ENCODE assay signal across 1 cellular context in the genomic region with DNA sequence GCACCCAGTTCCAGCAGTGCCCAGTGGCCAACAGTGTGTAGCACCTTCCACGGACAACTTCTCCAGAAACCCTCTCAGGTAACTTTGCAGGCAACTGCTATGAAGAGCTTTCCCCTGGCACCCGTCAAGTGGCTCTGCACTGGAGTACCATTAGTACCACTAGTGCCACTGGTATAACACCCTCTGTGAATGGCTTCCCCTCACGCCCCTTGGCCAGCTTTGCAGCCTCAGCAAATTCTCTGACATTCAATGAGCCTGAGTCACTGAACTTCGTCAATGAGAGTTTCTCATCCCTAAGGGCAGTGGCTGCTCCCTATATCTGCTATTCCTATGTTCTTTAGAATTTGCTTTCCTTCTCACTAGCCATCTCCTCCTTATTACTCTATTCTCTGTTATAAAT.
A peak's percentile ranks its signal among the peaks of the same experiment; 100 is the strongest.
TF ChIP-seq lines count a peak whose summit lies in the region.

No MANE protein-coding gene starts in this region.

TF ChIP-seq in K562, 482 proteins besides CTCF, POLR2A, EP300 and RAD21 (continued from another document):
- TF ChIP-seq ZNF407 (IDR thresholded peaks at IDR 0.05; ENCODE audit: low read depth) (no peak), DMBX1 (CRISPR knock-in tag; IDR thresholded peaks at IDR 0.05; ENCODE audit: borderline replicate concordance) (no peak), SMC3 (conservative IDR thresholded peaks at IDR 0.05; ENCODE audit: insufficient read depth, low read depth, low read length) (no peak), JUN (IDR thresholded peaks at IDR 0.05; ENCODE audit: borderline replicate concordance, low read depth, low read length) (no peak), JUN (CRISPR knock-in tag; IDR thresholded peaks at IDR 0.05; ENCODE audit: borderline replicate concordance) (no peak), NCOR1 (IDR thresholded peaks at IDR 0.05) (no peak), MAFK (IDR thresholded peaks at IDR 0.05; ENCODE audit: low read length) (0 out of 2 replicates have a peak, but pooled peaks have one; percentile 15), MAFF (IDR thresholded peaks at IDR 0.05; ENCODE audit: low read length) (peak; percentile 25; the same call in 1 of the 2 replicates), CHD2 (IDR thresholded peaks at IDR 0.05; ENCODE audit: low read depth, low read length) (no peak), NR2C1 (IDR thresholded peaks at IDR 0.05) (no peak), NR2C1 (tag; IDR thresholded peaks at IDR 0.05) (no peak), FOS (IDR thresholded peaks at IDR 0.05; ENCODE audit: extremely low read depth, insufficient read length) (no peak), ZNF780A (CRISPR knock-in tag; IDR thresholded peaks at IDR 0.05) (no peak), STAT5A (IDR thresholded peaks at IDR 0.05; ENCODE audit: borderline replicate concordance, low read length) (no peak), ZNF75A (CRISPR knock-in tag; IDR thresholded peaks at IDR 0.05) (no peak), YY1 (IDR thresholded peaks at IDR 0.05; ENCODE audit: borderline replicate concordance in 1 of 3, control insufficient read depth in 1 of 3, extremely low read depth in 1 of 3, insufficient read depth in 3 of 3, insufficient read length in 1 of 3, insufficient replicate concordance in 2 of 3, low read depth in 1 of 3, low read length in 2 of 3) (no peak)
- TF ChIP-seq, protein P1, sequence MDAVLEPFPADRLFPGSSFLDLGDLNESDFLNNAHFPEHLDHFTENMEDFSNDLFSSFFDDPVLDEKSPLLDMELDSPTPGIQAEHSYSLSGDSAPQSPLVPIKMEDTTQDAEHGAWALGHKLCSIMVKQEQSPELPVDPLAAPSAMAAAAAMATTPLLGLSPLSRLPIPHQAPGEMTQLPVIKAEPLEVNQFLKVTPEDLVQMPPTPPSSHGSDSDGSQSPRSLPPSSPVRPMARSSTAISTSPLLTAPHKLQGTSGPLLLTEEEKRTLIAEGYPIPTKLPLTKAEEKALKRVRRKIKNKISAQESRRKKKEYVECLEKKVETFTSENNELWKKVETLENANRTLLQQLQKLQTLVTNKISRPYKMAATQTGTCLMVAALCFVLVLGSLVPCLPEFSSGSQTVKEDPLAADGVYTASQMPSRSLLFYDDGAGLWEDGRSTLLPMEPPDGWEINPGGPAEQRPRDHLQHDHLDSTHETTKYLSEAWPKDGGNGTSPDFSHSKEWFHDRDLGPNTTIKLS (IDR thresholded peaks at IDR 0.05; ENCODE audit: borderline replicate concordance, low read depth): no peak
- TF ChIP-seq, protein P2, sequence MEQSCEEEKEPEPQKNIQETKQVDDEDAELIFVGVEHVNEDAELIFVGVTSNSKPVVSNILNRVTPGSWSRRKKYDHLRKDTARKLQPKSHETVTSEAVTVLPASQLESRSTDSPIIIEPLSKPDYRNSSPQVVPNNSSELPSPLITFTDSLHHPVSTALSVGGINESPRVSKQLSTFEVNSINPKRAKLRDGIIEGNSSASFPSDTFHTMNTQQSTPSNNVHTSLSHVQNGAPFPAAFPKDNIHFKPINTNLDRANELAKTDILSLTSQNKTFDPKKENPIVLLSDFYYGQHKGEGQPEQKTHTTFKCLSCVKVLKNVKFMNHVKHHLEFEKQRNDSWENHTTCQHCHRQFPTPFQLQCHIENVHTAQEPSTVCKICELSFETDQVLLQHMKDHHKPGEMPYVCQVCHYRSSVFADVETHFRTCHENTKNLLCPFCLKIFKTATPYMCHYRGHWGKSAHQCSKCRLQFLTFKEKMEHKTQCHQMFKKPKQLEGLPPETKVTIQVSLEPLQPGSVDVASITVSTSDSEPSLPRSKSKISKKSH (CRISPR knock-in tag; IDR thresholded peaks at IDR 0.05): no peak
TF ChIP-seq in K562: peak in this region for 4.
